21 cellular contexts compared by ENCODE assay signal in genomic region chr6:115830895-115831294, GRCh38.
DNase-seq lines count a peak whose midpoint lies in the region; ATAC-seq and TF ChIP-seq lines count a peak whose summit lies in the region.
"Had no signal": no experiment of that assay in that cellular context is flagged by ENCODE, and none has a peak within 500 bp of the region (broad histone marks: within the 10 kb centered on the region; RNA-seq: fewer than 3 reads in every experiment).

No MANE protein-coding gene starts in this region.

- H3K9me3 ChIP-seq in T-helper 17 cell (ENCODE audit: control insufficient read depth, low read length, poor library complexity, severe bottlenecking) (no peaks in the 10 kb centered on the region), gastroesophageal sphincter (no peaks in the 10 kb centered on the region)
- H3K9me3 ChIP-seq: heart left ventricle, lower lobe of right lung, testis had no signal

- TF ChIP-seq POLR2A in gastroesophageal sphincter (IDR thresholded peaks at IDR 0.05), result no peak

- H3K36me3 Mint-ChIP-seq in T-helper 17 cell (ENCODE audit: low read depth), result no peaks in the 10 kb centered on the region
- H3K36me3 Mint-ChIP-seq: neural progenitor cell had no signal

- no peaks in the 10 kb centered on the region for H3K4me1 ChIP-seq in gastroesophageal sphincter
- H3K4me1 ChIP-seq: heart left ventricle, lower lobe of right lung, neural progenitor cell, testis had no signal

- no peaks in the 10 kb centered on the region for H3K4me1 Mint-ChIP-seq in T-helper 17 cell
- H3K4me1 Mint-ChIP-seq: activated CD4-positive, alpha-beta memory T cell treated with anti-CD3 and anti-CD28 coated beads, Interleukin-2, amount 10 ng/mL, durations not matched to agents 7 days and 5 days; neural progenitor cell had no signal

- H3K27ac ChIP-seq in gastroesophageal sphincter, result no peak overlapping the region
- H3K27ac ChIP-seq: heart left ventricle, lower lobe of right lung, neural progenitor cell, RWPE1, skin epidermis, testis had no signal

- no peak overlapping the region for H3K27ac Mint-ChIP-seq in T-helper 17 cell
- H3K27ac Mint-ChIP-seq: activated CD4-positive, alpha-beta memory T cell treated with anti-CD3 and anti-CD28 coated beads, Interleukin-2, amount 10 ng/mL, durations not matched to agents 7 days and 5 days; neural progenitor cell had no signal

- DNase-seq in NCI-H146 treated with DMSO at 0.1 percent for 48 hours (lab: John Stamatoyannopoulos, UW; ENCODE audit: unreplicated experiment) (peak; percentile 17), kidney glomerular epithelial cell (lab: John Stamatoyannopoulos, UW) (peak; percentile 21), T-helper 17 cell (no peak), AML-193 (lab: John Stamatoyannopoulos, UW) (no peak)
- DNase-seq in stimulated activated CD4-positive, alpha-beta T cell treated with anti-CD3 and anti-CD28 coated beads, Interleukin-12 subunit alpha, Interleukin-12 subunit beta, amount 100 ng/mL, for 4 hours, result no peak
- DNase-seq: activated CD4-positive, alpha-beta memory T cell treated with anti-CD3 and anti-CD28 coated beads, Interleukin-2, amount 10 ng/mL, durations not matched to agents 7 days and 5 days; C1 segment of cervical spinal cord; GF-D8; heart left ventricle; lower lobe of right lung; NCI-H1092 treated with DMSO at 0.1 percent for 48 hours; NCI-H510A; T1000; testis had no signal

- H3K4me3 ChIP-seq in gastroesophageal sphincter, result no peak overlapping the region
- H3K4me3 ChIP-seq: heart left ventricle, lower lobe of right lung, neural progenitor cell, skin epidermis, testis had no signal

- no peak for TF ChIP-seq CTCF in gastroesophageal sphincter (IDR thresholded peaks at IDR 0.05)

- H3K27me3 ChIP-seq in gastroesophageal sphincter, result no peaks in the 10 kb centered on the region
- H3K27me3 ChIP-seq: heart left ventricle, neural progenitor cell, testis had no signal

- ATAC-seq in GM18858 (IDR thresholded peaks at IDR 0.05; ENCODE audit: unreplicated experiment) (peak; percentile 66), HG02852 (IDR thresholded peaks at IDR 0.05; ENCODE audit: unreplicated experiment) (peak; percentile 86), T-helper 17 cell (no peak), gastroesophageal sphincter (no peak)
- ATAC-seq: HCT116, heart left ventricle, lower lobe of right lung had no signal

- TF ChIP-seq EP300 in gastroesophageal sphincter (IDR thresholded peaks at IDR 0.05), result no peak

- no peak overlapping the region for H3K4me3 Mint-ChIP-seq in T-helper 17 cell
- H3K4me3 Mint-ChIP-seq: activated CD4-positive, alpha-beta memory T cell treated with anti-CD3 and anti-CD28 coated beads, Interleukin-2, amount 10 ng/mL, durations not matched to agents 7 days and 5 days; neural progenitor cell had no signal

- H3K27me3 Mint-ChIP-seq in T-helper 17 cell, result no peaks in the 10 kb centered on the region
- H3K27me3 Mint-ChIP-seq: activated CD4-positive, alpha-beta memory T cell treated with anti-CD3 and anti-CD28 coated beads, Interleukin-2, amount 10 ng/mL, durations not matched to agents 7 days and 5 days had no signal

- 40 to 80% methylated on average over 1 to 2 of the region's 2 CpGs for WGBS in gastroesophageal sphincter (ENCODE audit: low coverage in 1 of 2), 2 donors

- no peaks in the 10 kb centered on the region for H3K36me3 ChIP-seq in gastroesophageal sphincter
- H3K36me3 ChIP-seq: heart left ventricle, lower lobe of right lung, neural progenitor cell had no signal

Comparison
In these comparisons a context has a peak if more than half of its experiments do, and no peak if none do; other contexts are left out.
1. ATAC-seq: peak in GM18858 (single experiment) and HG02852 (single experiment); none in T-helper 17 cell (single experiment) and gastroesophageal sphincter (single experiment).
2. DNase-seq: peak in NCI-H146 treated with DMSO at 0.1 percent for 48 hours (single experiment) and kidney glomerular epithelial cell (single experiment); none in T-helper 17 cell (0 of 3), AML-193 (0 of 2) and stimulated activated CD4-positive, alpha-beta T cell treated with anti-CD3 and anti-CD28 coated beads, Interleukin-12 subunit alpha, Interleukin-12 subunit beta, amount 100 ng/mL, for 4 hours (single experiment).